Comparison of ENCODE assay signal across 16 cellular contexts in genomic region chr3:18046531-18046930, GRCh38.
"Had no signal": no experiment of that assay in that cellular context is flagged by ENCODE, and none has a peak within 500 bp of the region (broad histone marks: within the 10 kb centered on the region; RNA-seq: fewer than 3 reads in every experiment).

No MANE protein-coding gene starts in this region.

- H3K36me3 ChIP-seq: cardiac muscle cell, heart left ventricle, right atrium auricular region, tibial nerve, vagina had no signal

- H3K4me1 ChIP-seq: heart left ventricle, right atrium auricular region, tibial nerve, vagina had no signal

- ATAC-seq: activated naive CD4-positive, alpha-beta T cell treated with anti-CD3 and anti-CD28 coated beads, Interleukin-2, amount 50 U/mL, for 72 hours; activated T-cell treated with anti-CD3 and anti-CD28 coated beads, Interleukin-2, amount 50 U/mL, for 72 hours; stimulated activated memory B cell treated with anti-CD40 and anti-IgM and Interleukin-4, amounts not matched to agents 10 μg/mL and 1 μg/mL and 100 μg/mL, for 72 hours had no signal

- H3K9me3 ChIP-seq: heart left ventricle, right atrium auricular region, tibial nerve, vagina had no signal

- H3K27ac ChIP-seq: cardiac muscle cell, dorsolateral prefrontal cortex, heart left ventricle, right atrium auricular region, tibial nerve, vagina had no signal

- DNase-seq: activated CD4-positive, alpha-beta T cell treated with anti-CD3 and anti-CD28 coated beads, Interleukin-2, amount 10 ng/mL, durations not matched to agents 7 days and 5 days; activated CD8-positive, alpha-beta memory T cell treated with anti-CD3 and anti-CD28 coated beads, Interleukin-2, amount 50 U/mL, for 48 hours; activated gamma-delta T cell; activated T-cell treated with anti-CD3 and anti-CD28 coated beads, Interleukin-2, amount 50 U/mL, for 72 hours; dorsolateral prefrontal cortex; endodermal cell; heart left ventricle; immature natural killer cell; occipital lobe; stimulated activated CD4-positive, alpha-beta T cell treated with anti-CD3 and anti-CD28 coated beads, Interleukin-2, amount 100 ng/mL, for 48 hours had no signal

- H3K4me3 ChIP-seq: cardiac muscle cell, dorsolateral prefrontal cortex, heart left ventricle, right atrium auricular region, tibial nerve, vagina had no signal

- H3K27me3 ChIP-seq: cardiac muscle cell, dorsolateral prefrontal cortex, heart left ventricle, right atrium auricular region, tibial nerve, vagina had no signal
